17 cellular contexts compared by ENCODE assay signal in genomic region chr15:37079726-37080125, GRCh38. TPM values are rescaled to one million over a fixed set of nuclear protein-coding genes. Genes with fewer than 3 reads are reported as not detected.
DNase-seq lines count a peak whose midpoint lies in the region; ATAC-seq, FAIRE-seq and TF ChIP-seq lines count a peak whose summit lies in the region.
"Had no signal": no experiment of that assay in that cellular context is flagged by ENCODE, and none has a peak within 500 bp of the region (broad histone marks: within the 10 kb centered on the region; RNA-seq: fewer than 3 reads in every experiment).

No MANE protein-coding gene starts in this region.

- H3K4me3 ChIP-seq in HEK293 (ENCODE audit: low read depth, low read length): no peak overlapping the region
- no peak overlapping the region for H3K4me3 ChIP-seq in K562
- no peak overlapping the region for H3K4me3 ChIP-seq in cardiac muscle cell
- H3K4me3 ChIP-seq: BLaER1, breast epithelium, stomach had no signal

- no peak for TF ChIP-seq EP300 in K562 (IDR thresholded peaks at IDR 0.05; ENCODE audit: low read length)

- H4K20me1 ChIP-seq in K562 (replicated peaks; ENCODE audit: control insufficient read depth, insufficient read depth, low read length): no peaks in the 10 kb centered on the region
- H4K20me1 ChIP-seq: BLaER1 had no signal

- H3K27ac ChIP-seq in HEK293 (ENCODE audit: extremely low read depth, low read depth, low read length) (peak overlapping the region; percentile 8; the same call in 1 of the 2 replicates), K562 (ENCODE audit: extremely low read depth, low read depth, low read length) (no peak overlapping the region), cardiac muscle cell (peak overlapping the region; percentile 6)
- H3K27ac ChIP-seq: BLaER1, breast epithelium, stomach had no signal

- no peak for TF ChIP-seq POLR2A in K562 (conservative IDR thresholded peaks at IDR 0.05)

- FAIRE-seq in K562 (lab: Jason Lieb, UNC): peak; percentile 29

- TF ChIP-seq CTCF in HEK293 (tag by site-specific recombination; IDR thresholded peaks at IDR 0.05) (no peak), K562 (IDR thresholded peaks at IDR 0.05 in 2 of 3, conservative IDR thresholded peaks at IDR 0.05 in 1 of 3; ENCODE audit: insufficient read depth in 2 of 3, low read depth in 1 of 3, low read length in 3 of 3) (no peak), cardiac muscle cell (IDR thresholded peaks at IDR 0.05; ENCODE audit: low read depth, low read length) (no peak)

- H3K9me3 ChIP-seq in HEK293 (ENCODE audit: control insufficient read depth, insufficient read depth, low read depth, low read length) (no peaks in the 10 kb centered on the region), K562 (replicated peaks; ENCODE audit: control insufficient read depth, insufficient read depth, low read depth, low read length) (no peaks in the 10 kb centered on the region), cardiac muscle cell (ENCODE audit: low read depth) (no peaks in the 10 kb centered on the region)
- H3K9me3 ChIP-seq: BLaER1, breast epithelium, stomach had no signal

- no peak for TF ChIP-seq RAD21 in K562 (CRISPR knock-in tag; conservative IDR thresholded peaks at IDR 0.05 in 1 of 2, IDR thresholded peaks at IDR 0.05 in 1 of 2)

- peak; percentile 72 for ATAC-seq in K562
- ATAC-seq in GM18517 (IDR thresholded peaks at IDR 0.05; ENCODE audit: unreplicated experiment): no peak

- in situ Hi-C loops in K562 (cut with MboI): no loop called here

- peaks cover 29% of the 10 kb centered on the region for H3K4me1 ChIP-seq in HEK293 (ENCODE audit: control insufficient read depth, insufficient read depth, low read length)
- H3K4me1 ChIP-seq in K562 (replicated peaks in 1 of 2; ENCODE audit: control insufficient read depth in 2 of 2, insufficient read depth in 2 of 2, low read length in 2 of 2): peaks cover 0 to 3% of the 10 kb centered on the region in 2 experiments; a peak in 1 of 5 replicates
- H3K4me1 ChIP-seq in cardiac muscle cell (ENCODE audit: low read depth): peaks cover 36% of the 10 kb centered on the region
- H3K4me1 ChIP-seq: BLaER1, breast epithelium had no signal

- peaks cover 0 to 16% of the 10 kb centered on the region in 2 experiments; a peak in 1 of 3 replicates for H3K36me3 ChIP-seq in HEK293 (ENCODE audit: control insufficient read depth in 2 of 2, insufficient read depth in 1 of 2, low read length in 2 of 2)
- peaks cover 83% of the 10 kb centered on the region for H3K36me3 ChIP-seq in K562 (ENCODE audit: control insufficient read depth, insufficient read depth, low read length)
- peaks cover 88% of the 10 kb centered on the region for H3K36me3 ChIP-seq in cardiac muscle cell
- H3K36me3 ChIP-seq: BLaER1, breast epithelium had no signal

- no peaks in the 10 kb centered on the region for H3K27me3 ChIP-seq in K562 (ENCODE audit: control insufficient read depth in 2 of 2, insufficient read depth in 2 of 2, low read length in 2 of 2)
- no peaks in the 10 kb centered on the region for H3K27me3 ChIP-seq in cardiac muscle cell
- H3K27me3 ChIP-seq: BLaER1, breast epithelium, stomach had no signal

- CTCF ChIA-PET in HEK293 (lab: Yijun Ruan, JAX) (no interaction called here), K562 (lab: Yijun Ruan, JAX; ENCODE audit: low intra/inter-chr PET ratio) (no interaction called here)

- no peaks in the 10 kb centered on the region for H3K9me1 ChIP-seq in K562 (ENCODE audit: control insufficient read depth, insufficient read depth, low read length)

- WGBS in K562 (ENCODE audit: insufficient coverage, low coverage, missing lambda C conversion rate): 54% methylated on average over 6 of the region's 6 CpGs

- BruUV-seq in K562 (replicated peaks; lab: Mats Ljungman, UMichigan): no TSS peak

- no peak for DNase-seq in K562 (ENCODE audit: extremely low read depth in 1 of 4, low spot score in 3 of 4)
- DNase-seq in cardiac muscle cell (ENCODE audit: low read depth in 1 of 2, low spot score in 1 of 2): peak in 1 of 2 donors; percentile 91
- peak; percentile 77 for DNase-seq in pons (ENCODE audit: low spot score)
- no peak for DNase-seq in NCI-H1092 treated with DMSO at 0.1 percent for 48 hours (lab: John Stamatoyannopoulos, UW)
- DNase-seq in activated CD4-positive, alpha-beta T cell treated with anti-CD3 and anti-CD28 coated beads for 48 hours: no peak
- DNase-seq in activated naive CD4-positive, alpha-beta T cell treated with anti-CD3 and anti-CD28 coated beads, Interleukin-2, amount 50 U/mL, for 16 hours: no peak
- DNase-seq: EL, NCI-H1092, NCI-H510A treated with DMSO at 0.1 percent for 48 hours, RPMI8226, stomach, T1000 had no signal

- POLR2A ChIA-PET in HEK293 (lab: Yijun Ruan, JAX) (no interaction called here), K562 (lab: Yijun Ruan, JAX) (interaction anchor here (0.6 to 1.5 kb wide), 7 partner anchors 9 to 1610 kb away, joined by 3 to 6 read pairs (median 3); no protein-coding TSS in a partner anchor)

- intact Hi-C loops in K562 (cut with micrococcal nuclease): no loop called here

- H3K79me2 ChIP-seq in K562 (ENCODE audit: control insufficient read depth, insufficient read depth, low read length): 0 out of 3 replicates have a peak, but pooled peaks cover 3% of the 10 kb centered on the region

- no peak overlapping the region for H3K4me2 ChIP-seq in K562 (ENCODE audit: insufficient read depth, low read length)
- H3K4me2 ChIP-seq: BLaER1 had no signal

- no peak overlapping the region for H3K9ac ChIP-seq in K562 (ENCODE audit: insufficient read depth in 1 of 2, low read depth in 2 of 2, low read length in 2 of 2)
- H3K9ac ChIP-seq: BLaER1 had no signal

- H2AFZ ChIP-seq in K562 (ENCODE audit: low read depth, low read length): no peak overlapping the region

TF ChIP-seq in HEK293, 187 proteins besides CTCF, POLR2A, EP300 and RAD21:
- TF ChIP-seq ZNF157 (tag by site-specific recombination; IDR thresholded peaks at IDR 0.05) (no peak), ZNF677 (tag by site-specific recombination; IDR thresholded peaks at IDR 0.05) (no peak), ZNF223 (tag by site-specific recombination; IDR thresholded peaks at IDR 0.05) (no peak), ZFP69B (tag by site-specific recombination; IDR thresholded peaks at IDR 0.05) (no peak), KLF9 (tag by site-specific recombination; IDR thresholded peaks at IDR 0.05; ENCODE audit: low read depth) (no peak)
- TF ChIP-seq, protein P1, sequence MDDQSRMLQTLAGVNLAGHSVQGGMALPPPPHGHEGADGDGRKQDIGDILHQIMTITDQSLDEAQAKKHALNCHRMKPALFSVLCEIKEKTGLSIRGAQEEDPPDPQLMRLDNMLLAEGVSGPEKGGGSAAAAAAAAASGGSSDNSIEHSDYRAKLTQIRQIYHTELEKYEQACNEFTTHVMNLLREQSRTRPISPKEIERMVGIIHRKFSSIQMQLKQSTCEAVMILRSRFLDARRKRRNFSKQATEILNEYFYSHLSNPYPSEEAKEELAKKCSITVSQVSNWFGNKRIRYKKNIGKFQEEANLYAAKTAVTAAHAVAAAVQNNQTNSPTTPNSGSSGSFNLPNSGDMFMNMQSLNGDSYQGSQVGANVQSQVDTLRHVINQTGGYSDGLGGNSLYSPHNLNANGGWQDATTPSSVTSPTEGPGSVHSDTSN (CRISPR knock-in tag; IDR thresholded peaks at IDR 0.05): no peak
TF ChIP-seq in HEK293: peak in this region for 0.

TF ChIP-seq in K562, 482 proteins besides CTCF, POLR2A, EP300 and RAD21:
- TF ChIP-seq, protein P2, sequence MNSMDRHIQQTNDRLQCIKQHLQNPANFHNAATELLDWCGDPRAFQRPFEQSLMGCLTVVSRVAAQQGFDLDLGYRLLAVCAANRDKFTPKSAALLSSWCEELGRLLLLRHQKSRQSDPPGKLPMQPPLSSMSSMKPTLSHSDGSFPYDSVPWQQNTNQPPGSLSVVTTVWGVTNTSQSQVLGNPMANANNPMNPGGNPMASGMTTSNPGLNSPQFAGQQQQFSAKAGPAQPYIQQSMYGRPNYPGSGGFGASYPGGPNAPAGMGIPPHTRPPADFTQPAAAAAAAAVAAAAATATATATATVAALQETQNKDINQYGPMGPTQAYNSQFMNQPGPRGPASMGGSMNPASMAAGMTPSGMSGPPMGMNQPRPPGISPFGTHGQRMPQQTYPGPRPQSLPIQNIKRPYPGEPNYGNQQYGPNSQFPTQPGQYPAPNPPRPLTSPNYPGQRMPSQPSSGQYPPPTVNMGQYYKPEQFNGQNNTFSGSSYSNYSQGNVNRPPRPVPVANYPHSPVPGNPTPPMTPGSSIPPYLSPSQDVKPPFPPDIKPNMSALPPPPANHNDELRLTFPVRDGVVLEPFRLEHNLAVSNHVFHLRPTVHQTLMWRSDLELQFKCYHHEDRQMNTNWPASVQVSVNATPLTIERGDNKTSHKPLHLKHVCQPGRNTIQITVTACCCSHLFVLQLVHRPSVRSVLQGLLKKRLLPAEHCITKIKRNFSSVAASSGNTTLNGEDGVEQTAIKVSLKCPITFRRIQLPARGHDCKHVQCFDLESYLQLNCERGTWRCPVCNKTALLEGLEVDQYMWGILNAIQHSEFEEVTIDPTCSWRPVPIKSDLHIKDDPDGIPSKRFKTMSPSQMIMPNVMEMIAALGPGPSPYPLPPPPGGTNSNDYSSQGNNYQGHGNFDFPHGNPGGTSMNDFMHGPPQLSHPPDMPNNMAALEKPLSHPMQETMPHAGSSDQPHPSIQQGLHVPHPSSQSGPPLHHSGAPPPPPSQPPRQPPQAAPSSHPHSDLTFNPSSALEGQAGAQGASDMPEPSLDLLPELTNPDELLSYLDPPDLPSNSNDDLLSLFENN (IDR thresholded peaks at IDR 0.05; ENCODE audit: low read depth in 2 of 2, low read length in 2 of 2): no peak
- no peak for TF ChIP-seq POLR2G (IDR thresholded peaks at IDR 0.05; ENCODE audit: low read depth, low read length)

RNA-seq across cellular contexts. Expression of gene MEIS2, which starts 20.6 kb away (rescaled TPM):
- 81.4 and 111 TPM in 2 replicates for total RNA-seq in K562 (2011; cell fraction: chromatin; rRNA removed; ENCODE audit: low replicate concordance)
- total RNA-seq in K562 (2011; cell fraction: nucleolus; rRNA removed): 43.4 and 50.3 TPM in 2 replicates
- total RNA-seq in K562 (2011; cell fraction: nucleoplasm; rRNA removed): 69.0 and 74.6 TPM in 2 replicates
- total RNA-seq in K562 (2014; rRNA removed) (22.3 and 34.4 TPM in 2 replicates), K562 (2014; rRNA removed; fragmentation: Illumina TruSeq; extraction: Trizol) (24.6 and 31.2 TPM in 2 replicates), K562 (2015; rRNA removed; fragmentation: Illumina TruSeq; extraction: Trizol) (41.0 and 45.8 TPM in 2 replicates), K562 (2021) (34.3 and 34.9 TPM in 2 replicates), cardiac muscle cell (326 and 432 TPM in 2 replicates)
- polyA plus RNA-seq in K562 (2011; rRNA removed) (15.3 and 21.1 TPM in 2 replicates), K562 (2014; fragmentation: Illumina TruSeq; extraction: Trizol) (51.5 and 64.2 TPM in 2 replicates), K562 (2014; fragmentation: Nextera tagmentation; extraction: Ambion mirVana) (1 to 10 TPM; 7.5 to 8.4 TPM), K562 (2014; rRNA removed) (21.2 and 26.8 TPM in 2 replicates), cardiac muscle cell (224 and 249 TPM in 2 replicates)
- polyA plus RNA-seq in K562 (2011; cell fraction: cytosol; rRNA removed): 19.4 and 28.6 TPM in 2 replicates
- 43.0 and 54.5 TPM in 2 replicates for polyA plus RNA-seq in K562 (2011; cell fraction: nucleus; rRNA removed)
- 29.1 and 37.1 TPM in 2 replicates for polyA plus RNA-seq in K562 (2012)
- polyA minus RNA-seq in K562 (2011; rRNA and poly(A)+ RNA removed): 49.8 and 57.7 TPM in 2 replicates
- polyA minus RNA-seq in K562 (2011; cell fraction: cytosol; rRNA and poly(A)+ RNA removed): 8.4 and 8.6 TPM in 2 replicates
- 81.6 and 103 TPM in 2 replicates for polyA minus RNA-seq in K562 (2011; cell fraction: nucleus; rRNA and poly(A)+ RNA removed)
- total RNA-seq: activated T-helper 2 cell treated with anti-CD3 and anti-CD28 coated beads, Interferon-gamma antibody, Interleukin-2, Interleukin-4, amounts not matched to agents 10 μg/mL and 5 μg/mL and 100 μg/mL, durations not matched to agents 14 hours and 24 hours and 36 hours had no signal
